9 cellular contexts compared by ENCODE assay signal in the genomic region with DNA sequence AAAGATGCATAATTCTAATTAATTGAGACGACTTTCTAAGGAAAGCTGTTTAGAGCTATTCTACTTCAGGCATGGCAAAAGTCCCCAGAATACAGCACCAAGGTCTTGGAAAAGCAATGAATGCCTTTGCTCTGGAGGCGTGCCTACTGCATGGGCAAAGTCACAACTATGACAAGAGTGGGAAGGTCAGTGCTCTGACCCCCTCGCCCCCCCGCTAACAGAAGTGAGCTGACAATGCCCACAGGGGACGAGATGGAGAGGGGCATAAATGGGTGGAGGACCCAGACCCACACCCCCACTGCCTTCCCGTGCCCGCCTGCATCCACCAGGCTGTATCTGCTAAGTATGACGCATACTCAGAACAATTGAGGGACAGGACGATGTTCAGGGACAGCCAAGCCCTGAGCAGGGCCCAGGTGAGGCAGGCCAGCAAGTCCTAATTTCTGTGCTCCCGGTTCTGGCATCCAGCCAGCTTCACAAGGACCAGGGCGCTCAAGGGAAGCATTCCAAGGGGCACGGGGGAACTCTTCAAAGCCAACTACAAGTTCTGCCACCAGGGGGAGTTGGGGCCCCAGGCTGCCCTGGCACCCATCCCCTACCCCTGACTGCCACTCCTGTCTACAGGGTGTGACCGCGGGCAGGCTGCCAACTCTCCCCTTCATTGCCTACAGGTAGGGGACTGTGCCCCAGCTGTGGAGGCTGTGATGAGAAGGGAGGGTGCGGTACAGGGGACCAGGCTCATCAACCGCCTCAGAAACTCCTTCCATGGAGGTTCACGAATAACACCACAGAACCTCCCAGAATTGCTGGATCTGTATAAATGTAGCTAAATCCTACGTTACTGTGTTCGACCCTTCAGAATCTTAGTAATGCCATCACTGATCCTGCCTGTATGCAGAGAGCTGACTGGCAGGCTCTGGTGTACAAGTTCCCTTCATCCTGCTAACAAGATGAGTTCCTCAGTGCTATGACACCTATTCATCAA. TPM values are rescaled to one million over a fixed set of nuclear protein-coding genes. Genes with fewer than 3 reads are reported as not detected.
DNase-seq lines count a peak whose midpoint lies in the region; ATAC-seq and TF ChIP-seq lines count a peak whose summit lies in the region.
"Had no signal": no experiment of that assay in that cellular context is flagged by ENCODE, and none has a peak within 500 bp of the region (broad histone marks: within the 10 kb centered on the region; RNA-seq: fewer than 3 reads in every experiment).

No MANE protein-coding gene starts in this region.

- H3K36me3 ChIP-seq in Karpas-422 (ENCODE audit: insufficient read depth, low read length) (peaks cover 17% of the 10 kb centered on the region), smooth muscle cell (ENCODE audit: low read depth) (no peaks in the 10 kb centered on the region)

- H4K20me1 ChIP-seq in Karpas-422 (ENCODE audit: insufficient read depth, low read depth, low read length) (no peaks in the 10 kb centered on the region), smooth muscle cell (ENCODE audit: low read depth) (peaks cover 66% of the 10 kb centered on the region)

- intact Hi-C loops in activated T-helper 2 cell treated with anti-CD3 and anti-CD28 coated beads, Interferon-gamma antibody, Interleukin-2, Interleukin-4, amounts not matched to agents 10 μg/mL and 5 μg/mL and 100 μg/mL, durations not matched to agents 14 hours and 24 hours and 36 hours (cut with micrococcal nuclease): loop anchor here (1.0 to 5.0 kb wide), 2 partner anchors 64 to 245 kb away; no protein-coding TSS in a partner anchor

- H3K36me3 Mint-ChIP-seq in activated T-helper 2 cell treated with anti-CD3 and anti-CD28 coated beads, Interferon-gamma antibody, Interleukin-2, Interleukin-4, amounts not matched to agents 10 μg/mL and 5 μg/mL and 100 μg/mL, durations not matched to agents 14 hours and 24 hours and 36 hours (ENCODE audit: low read depth): peaks cover 24% of the 10 kb centered on the region
- H3K36me3 Mint-ChIP-seq in glutamatergic neuron (ENCODE audit: unreplicated experiment): no peaks in the 10 kb centered on the region

- H3K27me3 ChIP-seq in Karpas-422 (ENCODE audit: low read length) (no peaks in the 10 kb centered on the region), smooth muscle cell (ENCODE audit: low read depth) (no peaks in the 10 kb centered on the region)

- H3K9me2 ChIP-seq in Karpas-422 (replicated peaks; ENCODE audit: insufficient read depth, low read length): no peaks in the 10 kb centered on the region

- 75% methylated on average over 19 of the region's 19 CpGs for WGBS in smooth muscle cell (ENCODE audit: low lambda C conversion rate)

- no peak overlapping the region for H3K4me2 ChIP-seq in Karpas-422 (ENCODE audit: low read depth, low read length, poor library complexity, severe bottlenecking)
- H3K4me2 ChIP-seq in smooth muscle cell: no peak overlapping the region

- DNase-seq in DMS79 (lab: John Stamatoyannopoulos, UW) (peak; percentile 73), Karpas-422 (peak; percentile 88), SHP77 (lab: John Stamatoyannopoulos, UW) (peak; percentile 73 to 75), glutamatergic neuron (peak; percentile 60), smooth muscle cell (lab: John Stamatoyannopoulos, UW; ENCODE audit: unreplicated experiment) (peak; percentile 2)
- DNase-seq in activated T-helper 2 cell treated with anti-CD3 and anti-CD28 coated beads, Interferon-gamma antibody, Interleukin-2, Interleukin-4, amounts not matched to agents 10 μg/mL and 5 μg/mL and 100 μg/mL, durations not matched to agents 14 hours and 24 hours and 36 hours (ENCODE audit: low spot score): peak; percentile 39

- no peaks in the 10 kb centered on the region for H3K27me3 Mint-ChIP-seq in activated T-helper 2 cell treated with anti-CD3 and anti-CD28 coated beads, Interferon-gamma antibody, Interleukin-2, Interleukin-4, amounts not matched to agents 10 μg/mL and 5 μg/mL and 100 μg/mL, durations not matched to agents 14 hours and 24 hours and 36 hours (ENCODE audit: low read depth)
- H3K27me3 Mint-ChIP-seq in glutamatergic neuron (ENCODE audit: unreplicated experiment): peaks cover 2% of the 10 kb centered on the region

- no peak overlapping the region for H3K27ac ChIP-seq in Karpas-422 (ENCODE audit: low read length)
- H3K27ac ChIP-seq in smooth muscle cell (ENCODE audit: low read depth): no peak overlapping the region

- H3K4me3 Mint-ChIP-seq in activated T-helper 2 cell treated with anti-CD3 and anti-CD28 coated beads, Interferon-gamma antibody, Interleukin-2, Interleukin-4, amounts not matched to agents 10 μg/mL and 5 μg/mL and 100 μg/mL, durations not matched to agents 14 hours and 24 hours and 36 hours (ENCODE audit: low read depth): no peak overlapping the region
- no peak overlapping the region for H3K4me3 Mint-ChIP-seq in glutamatergic neuron (ENCODE audit: unreplicated experiment)
- H3K4me3 Mint-ChIP-seq: T-helper 1 cell treated with Interleukin-12 subunit alpha and Interleukin-12 subunit beta and Interleukin-4 antibody, amounts not matched to agents 30 μg/mL and 1 μg/mL, for 36 hours had no signal

- peaks cover 13% of the 10 kb centered on the region for H3K4me1 Mint-ChIP-seq in activated T-helper 2 cell treated with anti-CD3 and anti-CD28 coated beads, Interferon-gamma antibody, Interleukin-2, Interleukin-4, amounts not matched to agents 10 μg/mL and 5 μg/mL and 100 μg/mL, durations not matched to agents 14 hours and 24 hours and 36 hours (ENCODE audit: low read depth)
- H3K4me1 Mint-ChIP-seq in glutamatergic neuron (ENCODE audit: low read depth, unreplicated experiment): no peaks in the 10 kb centered on the region

- no peak overlapping the region for H3K9ac ChIP-seq in Karpas-422 (ENCODE audit: low read length)
- no peak overlapping the region for H3K9ac ChIP-seq in smooth muscle cell (ENCODE audit: low read depth)

- no peak overlapping the region for H2AFZ ChIP-seq in Karpas-422 (ENCODE audit: low read length)
- no peak overlapping the region for H2AFZ ChIP-seq in smooth muscle cell (ENCODE audit: low read depth)

- no peaks in the 10 kb centered on the region for H3F3A ChIP-seq in smooth muscle cell (ENCODE audit: low read depth)

- TF ChIP-seq CTCF in glutamatergic neuron (IDR thresholded peaks at IDR 0.05; ENCODE audit: partially characterized antibody, unreplicated experiment): peak; percentile 85
- peak; percentile 65 for TF ChIP-seq CTCF in smooth muscle cell (IDR thresholded peaks at IDR 0.05; ENCODE audit: borderline replicate concordance, insufficient read depth, poor library complexity, severe bottlenecking)

- H3K4me3 ChIP-seq in Karpas-422 (ENCODE audit: low read length) (no peak overlapping the region), smooth muscle cell (no peak overlapping the region)

- H3K27ac Mint-ChIP-seq in activated T-helper 2 cell treated with anti-CD3 and anti-CD28 coated beads, Interferon-gamma antibody, Interleukin-2, Interleukin-4, amounts not matched to agents 10 μg/mL and 5 μg/mL and 100 μg/mL, durations not matched to agents 14 hours and 24 hours and 36 hours: no peak overlapping the region
- no peak overlapping the region for H3K27ac Mint-ChIP-seq in glutamatergic neuron (ENCODE audit: unreplicated experiment)
- H3K27ac Mint-ChIP-seq: T-helper 1 cell treated with Interleukin-12 subunit alpha and Interleukin-12 subunit beta and Interleukin-4 antibody, amounts not matched to agents 30 μg/mL and 1 μg/mL, for 36 hours had no signal

- ATAC-seq in HG03139 (IDR thresholded peaks at IDR 0.05; ENCODE audit: unreplicated experiment) (no peak), HG02970 (IDR thresholded peaks at IDR 0.05; ENCODE audit: low FRiP score, unreplicated experiment) (no peak)

- no peaks in the 10 kb centered on the region for H3K9me3 Mint-ChIP-seq in activated T-helper 2 cell treated with anti-CD3 and anti-CD28 coated beads, Interferon-gamma antibody, Interleukin-2, Interleukin-4, amounts not matched to agents 10 μg/mL and 5 μg/mL and 100 μg/mL, durations not matched to agents 14 hours and 24 hours and 36 hours
- peaks cover 2% of the 10 kb centered on the region for H3K9me3 Mint-ChIP-seq in glutamatergic neuron (ENCODE audit: unreplicated experiment)
- H3K9me3 Mint-ChIP-seq: T-helper 1 cell treated with Interleukin-12 subunit alpha and Interleukin-12 subunit beta and Interleukin-4 antibody, amounts not matched to agents 30 μg/mL and 1 μg/mL, for 36 hours had no signal

- H3K79me2 ChIP-seq in Karpas-422 (ENCODE audit: low read length) (peaks cover 4% of the 10 kb centered on the region), smooth muscle cell (ENCODE audit: low read depth) (no peaks in the 10 kb centered on the region)

- no peaks in the 10 kb centered on the region for H3K4me1 ChIP-seq in Karpas-422 (ENCODE audit: low read length)
- H3K4me1 ChIP-seq in smooth muscle cell (ENCODE audit: low read depth): peaks cover 3% of the 10 kb centered on the region

- H3K9me3 ChIP-seq in Karpas-422 (ENCODE audit: low read length): no peaks in the 10 kb centered on the region
- no peaks in the 10 kb centered on the region for H3K9me3 ChIP-seq in smooth muscle cell (replicated peaks; ENCODE audit: low read depth)

RNA-seq across cellular contexts. Expression of gene NPRL3, which starts 20.8 kb away (rescaled TPM):
- 10.5 and 24.2 TPM in 2 replicates for total RNA-seq in Karpas-422 (2014; rRNA removed; shearing (Covaris generic); ENCODE audit: low replicate concordance)
- total RNA-seq in activated T-helper 2 cell treated with anti-CD3 and anti-CD28 coated beads, Interferon-gamma antibody, Interleukin-2, Interleukin-4, amounts not matched to agents 10 μg/mL and 5 μg/mL and 100 μg/mL, durations not matched to agents 14 hours and 24 hours and 36 hours: 53.0 and 57.1 TPM in 2 replicates
- total RNA-seq in glutamatergic neuron (ENCODE audit: unreplicated experiment) (38.9 TPM), smooth muscle cell (4.6 and 15.5 TPM in 2 replicates)
- polyA plus RNA-seq in smooth muscle cell: 26.1 and 28.3 TPM in 2 replicates

RNA-seq across cellular contexts. Expression of gene HBZ, which starts 34.8 kb away (rescaled TPM):
- not detected in 2 replicates for total RNA-seq in Karpas-422 (2014; rRNA removed; shearing (Covaris generic); ENCODE audit: low replicate concordance)
- not detected in 2 replicates for total RNA-seq in activated T-helper 2 cell treated with anti-CD3 and anti-CD28 coated beads, Interferon-gamma antibody, Interleukin-2, Interleukin-4, amounts not matched to agents 10 μg/mL and 5 μg/mL and 100 μg/mL, durations not matched to agents 14 hours and 24 hours and 36 hours
- total RNA-seq in glutamatergic neuron (ENCODE audit: unreplicated experiment) (not detected), smooth muscle cell (not detected in 2 replicates)
- not detected in 2 replicates for polyA plus RNA-seq in smooth muscle cell

RNA-seq across cellular contexts. Expression of gene MPG, which starts 39.6 kb away (rescaled TPM):
- total RNA-seq in Karpas-422 (2014; rRNA removed; shearing (Covaris generic); ENCODE audit: low replicate concordance): 182 and 298 TPM in 2 replicates
- 77.7 and 78.6 TPM in 2 replicates for total RNA-seq in activated T-helper 2 cell treated with anti-CD3 and anti-CD28 coated beads, Interferon-gamma antibody, Interleukin-2, Interleukin-4, amounts not matched to agents 10 μg/mL and 5 μg/mL and 100 μg/mL, durations not matched to agents 14 hours and 24 hours and 36 hours
- total RNA-seq in glutamatergic neuron (ENCODE audit: unreplicated experiment): 24.7 TPM
- 73.8 and 84.7 TPM in 2 replicates for total RNA-seq in smooth muscle cell
- polyA plus RNA-seq in smooth muscle cell: 104 and 120 TPM in 2 replicates

RNA-seq across cellular contexts. Expression of gene RHBDF1, which starts 45.2 kb away (rescaled TPM):
- total RNA-seq in Karpas-422 (2014; rRNA removed; shearing (Covaris generic); ENCODE audit: low replicate concordance): 0.43 TPM in 1 of 2 replicates, not detected in the other
- total RNA-seq in activated T-helper 2 cell treated with anti-CD3 and anti-CD28 coated beads, Interferon-gamma antibody, Interleukin-2, Interleukin-4, amounts not matched to agents 10 μg/mL and 5 μg/mL and 100 μg/mL, durations not matched to agents 14 hours and 24 hours and 36 hours: 1.2 and 1.6 TPM in 2 replicates
- total RNA-seq in glutamatergic neuron (ENCODE audit: unreplicated experiment) (25.2 TPM), smooth muscle cell (38.2 and 41.4 TPM in 2 replicates)
- polyA plus RNA-seq in smooth muscle cell: 68.0 and 84.9 TPM in 2 replicates

RNA-seq across cellular contexts. Expression of gene HBM, which starts 48.1 kb away (rescaled TPM):
- total RNA-seq in Karpas-422 (2014; rRNA removed; shearing (Covaris generic); ENCODE audit: low replicate concordance): not detected in 2 replicates
- total RNA-seq in activated T-helper 2 cell treated with anti-CD3 and anti-CD28 coated beads, Interferon-gamma antibody, Interleukin-2, Interleukin-4, amounts not matched to agents 10 μg/mL and 5 μg/mL and 100 μg/mL, durations not matched to agents 14 hours and 24 hours and 36 hours: not detected in 2 replicates
- total RNA-seq in glutamatergic neuron (ENCODE audit: unreplicated experiment): not detected
- not detected in 2 replicates for total RNA-seq in smooth muscle cell
- 0.40 TPM in 1 of 2 replicates, not detected in the other for polyA plus RNA-seq in smooth muscle cell

Comparison
In these comparisons a context has a peak if more than half of its experiments do, and no peak if none do; other contexts are left out.
1. DNase-seq: peak in every context shown above with its lines; median percentile 88 in Karpas-422; 74 in SHP77; 73 in DMS79; 60 in glutamatergic neuron; 39 in activated T-helper 2 cell treated with anti-CD3 and anti-CD28 coated beads, Interferon-gamma antibody, Interleukin-2, Interleukin-4, amounts not matched to agents 10 μg/mL and 5 μg/mL and 100 μg/mL, durations not matched to agents 14 hours and 24 hours and 36 hours; 2 in smooth muscle cell.